Comparison of ENCODE assay signal across 8 cellular contexts in genomic region chr22:30968924-30969531, GRCh38. TPM values are rescaled to one million over a fixed set of nuclear protein-coding genes. Genes with fewer than 3 reads are reported as not detected.
DNase-seq lines count a peak whose midpoint lies in the region; ATAC-seq and TF ChIP-seq lines count a peak whose summit lies in the region.

TUG1 (plus strand) TSS chr22:30969265.

- H4K20me1 ChIP-seq in PC-9 (ENCODE audit: insufficient read depth), result no peaks in the 10 kb centered on the region

- no peak for TF ChIP-seq CTCF in PC-9 (conservative IDR thresholded peaks at IDR 0.05)

- TF ChIP-seq POLR2A in erythroblast (IDR thresholded peaks at IDR 0.05; ENCODE audit: low read length), result peak; percentile 76

- peak within 1 kb of the TSS; percentile 80 for H2AFZ ChIP-seq in PC-9

- H3K27ac ChIP-seq in PC-9, result peak within 1 kb of the TSS; percentile 78
- H3K27ac ChIP-seq in mucosa of rectum (ENCODE audit: low read depth in 2 of 2, low read length in 2 of 2), result peak within 1 kb of the TSS; percentile 92 to 93

- POLR2A ChIA-PET in PC-9 (lab: Charles Lee; ENCODE audit: unreplicated experiment), result interaction anchor here (0.6 to 1.2 kb wide), 8 partner anchors 86 to 1884 kb away, joined by 5 to 9 read pairs (median 7); no protein-coding TSS in a partner anchor

- peak within 1 kb of the TSS; percentile 76 to 82 for H3K9ac ChIP-seq in mucosa of rectum (ENCODE audit: low read depth in 1 of 2, low read length in 2 of 2)

- CTCF ChIA-PET in PC-9 (lab: Charles Lee), result interaction anchor here (0.6 to 1.3 kb wide), 3 partner anchors 138 to 1724 kb away, joined by 3 to 5 read pairs (median 4); partner anchors contain the start of genes SELENOM and SLC35E4

- H3K27me3 Mint-ChIP-seq in activated T-cell treated with anti-CD3 and anti-CD28 coated beads, Interleukin-2, amount 50 U/mL, for 24 hours, result no peaks in the 10 kb centered on the region

- peaks cover 69% of the 10 kb centered on the region for H3K4me1 Mint-ChIP-seq in activated T-cell treated with anti-CD3 and anti-CD28 coated beads, Interleukin-2, amount 50 U/mL, for 24 hours (ENCODE audit: low read depth)

- intact Hi-C loops in PC-9 (cut with micrococcal nuclease; ENCODE audit: unreplicated experiment), result loop anchor here (1.0 kb wide), 1 partner anchor 112 kb away; the partner anchor contains the start of gene SMTN

- no peaks in the 10 kb centered on the region; the same call in 1 of the 2 replicates for H3F3A ChIP-seq in PC-9 (ENCODE audit: insufficient read depth, low read depth)

- no TSS peak for BruUV-seq in PC-9 (replicated peaks; lab: Mats Ljungman, UMichigan)

- peak within 1 kb of the TSS; percentile 98 for H3K27ac Mint-ChIP-seq in activated T-cell treated with anti-CD3 and anti-CD28 coated beads, Interleukin-2, amount 50 U/mL, for 24 hours

- H3K36me3 Mint-ChIP-seq in activated T-cell treated with anti-CD3 and anti-CD28 coated beads, Interleukin-2, amount 50 U/mL, for 24 hours (ENCODE audit: low read depth), result peaks cover 93% of the 10 kb centered on the region

- peaks cover 49% of the 10 kb centered on the region for H3K9me3 Mint-ChIP-seq in activated T-cell treated with anti-CD3 and anti-CD28 coated beads, Interleukin-2, amount 50 U/mL, for 24 hours

- DNase-seq in DMS114 treated with DMSO at 0.1 percent for 48 hours (lab: John Stamatoyannopoulos, UW; ENCODE audit: unreplicated experiment) (peak; percentile 89), PC-9 (peak; percentile 95 to 97), erythroblast (lab: John Stamatoyannopoulos, UW) (peak; percentile 99 to 100)
- DNase-seq in Jurkat, Clone E6-1 (ENCODE audit: low read depth, low spot score), result peak; percentile 95
- peak; percentile 97 for DNase-seq in activated T-cell treated with anti-CD3 and anti-CD28 coated beads, Interleukin-2, amount 50 U/mL, for 24 hours
- DNase-seq in stimulated activated CD8-positive, alpha-beta memory T cell treated with anti-CD3 and anti-CD28 coated beads, Interleukin-4, amount 100 ng/mL, for 48 hours, result peak; percentile 97

- peak within 1 kb of the TSS; percentile 65 for H3K4me3 ChIP-seq in Jurkat, Clone E6-1 (ENCODE audit: low read length)
- H3K4me3 ChIP-seq in PC-9, result peak within 1 kb of the TSS; percentile 89
- H3K4me3 ChIP-seq in mucosa of rectum (ENCODE audit: low read length in 2 of 2), result peak within 1 kb of the TSS; percentile 85 to 90

- no peaks in the 10 kb centered on the region for H3K27me3 ChIP-seq in PC-9 (ENCODE audit: insufficient read depth, low read depth)
- no peaks in the 10 kb centered on the region for H3K27me3 ChIP-seq in mucosa of rectum (ENCODE audit: control insufficient read depth in 2 of 2, insufficient read depth in 2 of 2, low read length in 2 of 2)

- peak; percentile 79 for ATAC-seq in GM21619 (IDR thresholded peaks at IDR 0.05; ENCODE audit: unreplicated experiment)

- H3K79me2 ChIP-seq in PC-9 (ENCODE audit: low read depth), result peaks cover 94% of the 10 kb centered on the region

- H3K36me3 ChIP-seq in PC-9 (ENCODE audit: low read depth), result peaks cover 69% of the 10 kb centered on the region
- peaks cover 25 to 28% of the 10 kb centered on the region in 2 donors for H3K36me3 ChIP-seq in mucosa of rectum (ENCODE audit: control insufficient read depth in 2 of 2, insufficient read depth in 2 of 2, low read length in 2 of 2)

- peak within 1 kb of the TSS; percentile 88 for H3K4me2 ChIP-seq in PC-9

- H3K9me3 ChIP-seq in PC-9 (ENCODE audit: insufficient read depth, low read depth) (peaks cover 54% of the 10 kb centered on the region), mucosa of rectum (ENCODE audit: control insufficient read depth in 2 of 2, low read length in 2 of 2) (peaks cover 8 to 9% of the 10 kb centered on the region in 2 donors)

- peak within 1 kb of the TSS; percentile 87 for H3K4me3 Mint-ChIP-seq in activated T-cell treated with anti-CD3 and anti-CD28 coated beads, Interleukin-2, amount 50 U/mL, for 24 hours

- H3K4me1 ChIP-seq in PC-9 (replicated peaks; ENCODE audit: insufficient read depth) (peaks cover 32% of the 10 kb centered on the region; the same call in 1 of the 2 replicates), mucosa of rectum (ENCODE audit: control insufficient read depth in 2 of 2, insufficient read depth in 2 of 2, low read length in 2 of 2) (peaks cover 9 to 15% of the 10 kb centered on the region in 2 donors)

- H3K9me2 ChIP-seq in PC-9 (ENCODE audit: insufficient read depth), result no peaks in the 10 kb centered on the region

RNA-seq across cellular contexts. Expression of gene TUG1, which starts in this region (rescaled TPM):
- polyA plus RNA-seq in Jurkat, Clone E6-1 (2012; ENCODE audit: insufficient read depth, insufficient read length), result 53.5 TPM
- total RNA-seq in PC-9 (2021), result 80.6 and 105 TPM in 2 replicates

Comparison
In these comparisons a context has a peak if more than half of its experiments do, and no peak if none do; other contexts are left out.
1. Peak in every context shown above with its lines: DNase-seq, ATAC-seq, H3K4me3 ChIP-seq and H3K27ac ChIP-seq.